8 cellular contexts compared by ENCODE assay signal in genomic region chr16:69123894-69124293, GRCh38. TPM values are rescaled to one million over a fixed set of nuclear protein-coding genes. Genes with fewer than 3 reads are reported as not detected.
DNase-seq lines count a peak whose midpoint lies in the region; ATAC-seq and TF ChIP-seq lines count a peak whose summit lies in the region.

No MANE protein-coding gene starts in this region.

- peak; percentile 69 for ATAC-seq in activated B cell treated with CpG ODN at 0.5 μM for 24 hours (ENCODE audit: low read depth)
- ATAC-seq in stimulated activated naive B cell treated with anti-CD40 and anti-IgM and Interleukin-4, amounts not matched to agents 10 μg/mL and 1 μg/mL and 100 μg/mL, for 72 hours (replicated peaks) = peak; percentile 59 to 71

- POLR2A ChIA-PET in activated B cell treated with CpG ODN at 0.5 μM for 24 hours (lab: Charles Lee) = interaction anchor here (0.7 to 1.0 kb wide), 4 partner anchors 11 to 524 kb away, joined by 3 to 6 read pairs (median 4); partner anchors contain the start of gene TANGO6

- H3K27me3 ChIP-seq in colonic mucosa = no peaks in the 10 kb centered on the region

- peak; percentile 67 for DNase-seq in activated gamma-delta T cell treated with Interleukin-2 at 50 U/mL for 16 hours
- DNase-seq in activated gamma-delta T cell (lab: John Stamatoyannopoulos, UW) = no peak
- DNase-seq in NCI-H2196 treated with DMSO at 0.1 percent for 48 hours (lab: John Stamatoyannopoulos, UW; ENCODE audit: unreplicated experiment) = peak; percentile 18
- no peak for DNase-seq in activated B cell treated with CpG ODN at 0.5 μM for 24 hours
- peak; percentile 70 for DNase-seq in colonic mucosa
- DNase-seq in lung microvascular endothelial cell (ENCODE audit: low read depth in 2 of 2) = peak; percentile 75 to 84
- DNase-seq in stimulated activated naive B cell treated with anti-CD40 and anti-IgM and Interleukin-4, amounts not matched to agents 10 μg/mL and 1 μg/mL and 100 μg/mL, for 72 hours = peak; percentile 44
- no peak for DNase-seq in D341Med (ENCODE audit: low spot score)

- no peak overlapping the region for H3K27ac Mint-ChIP-seq in activated B cell treated with CpG ODN at 0.5 μM for 24 hours
- H3K27ac Mint-ChIP-seq in stimulated activated naive B cell treated with anti-CD40 and anti-IgM and Interleukin-4, amounts not matched to agents 10 μg/mL and 1 μg/mL and 100 μg/mL, for 72 hours = no peak overlapping the region

- H3K9me3 ChIP-seq in colonic mucosa = no peaks in the 10 kb centered on the region

- H3K27me3 Mint-ChIP-seq in activated B cell treated with CpG ODN at 0.5 μM for 24 hours = no peaks in the 10 kb centered on the region
- no peaks in the 10 kb centered on the region for H3K27me3 Mint-ChIP-seq in stimulated activated naive B cell treated with anti-CD40 and anti-IgM and Interleukin-4, amounts not matched to agents 10 μg/mL and 1 μg/mL and 100 μg/mL, for 72 hours

- no peaks in the 10 kb centered on the region for H3K9me3 Mint-ChIP-seq in activated B cell treated with CpG ODN at 0.5 μM for 24 hours
- no peaks in the 10 kb centered on the region for H3K9me3 Mint-ChIP-seq in stimulated activated naive B cell treated with anti-CD40 and anti-IgM and Interleukin-4, amounts not matched to agents 10 μg/mL and 1 μg/mL and 100 μg/mL, for 72 hours

- H3K4me1 Mint-ChIP-seq in activated B cell treated with CpG ODN at 0.5 μM for 24 hours = peaks cover 13% of the 10 kb centered on the region
- H3K4me1 Mint-ChIP-seq in stimulated activated naive B cell treated with anti-CD40 and anti-IgM and Interleukin-4, amounts not matched to agents 10 μg/mL and 1 μg/mL and 100 μg/mL, for 72 hours = peaks cover 4 to 32% of the 10 kb centered on the region in 2 donors

- intact Hi-C loops in activated B cell treated with CpG ODN at 0.5 μM for 24 hours (cut with micrococcal nuclease) = loop anchor here (1.0 to 2.0 kb wide), 5 partner anchors 19 to 596 kb away; partner anchors contain the start of gene HAS3
- intact Hi-C loops in colonic mucosa (cut with DNase I) = loop anchor here (5.0 kb wide), 2 partner anchors 222 to 277 kb away; no protein-coding TSS in a partner anchor

- H3K36me3 Mint-ChIP-seq in activated B cell treated with CpG ODN at 0.5 μM for 24 hours (ENCODE audit: low read depth) = peaks cover 43% of the 10 kb centered on the region
- H3K36me3 Mint-ChIP-seq in stimulated activated naive B cell treated with anti-CD40 and anti-IgM and Interleukin-4, amounts not matched to agents 10 μg/mL and 1 μg/mL and 100 μg/mL, for 72 hours = peaks cover 11 to 25% of the 10 kb centered on the region in 2 donors

- TF ChIP-seq CTCF in activated B cell treated with CpG ODN at 0.5 μM for 24 hours (IDR thresholded peaks at IDR 0.05) (peak; percentile 26), colonic mucosa (IDR thresholded peaks at IDR 0.05) (peak; percentile 61)

- no peak overlapping the region for H3K4me3 Mint-ChIP-seq in activated B cell treated with CpG ODN at 0.5 μM for 24 hours
- no peak overlapping the region for H3K4me3 Mint-ChIP-seq in stimulated activated naive B cell treated with anti-CD40 and anti-IgM and Interleukin-4, amounts not matched to agents 10 μg/mL and 1 μg/mL and 100 μg/mL, for 72 hours

- CTCF ChIA-PET in activated B cell treated with CpG ODN at 0.5 μM for 24 hours (lab: Charles Lee) = interaction anchor here (0.6 to 3.5 kb wide), 14 partner anchors 9 to 1409 kb away, joined by 3 to 51 read pairs (median 4); no protein-coding TSS in a partner anchor

- no peaks in the 10 kb centered on the region for H3K4me1 ChIP-seq in colonic mucosa

- H3K36me3 ChIP-seq in colonic mucosa = peaks cover 4% of the 10 kb centered on the region

- no peak overlapping the region for H3K4me3 ChIP-seq in colonic mucosa

- no peak overlapping the region for H3K27ac ChIP-seq in colonic mucosa

- no peak overlapping the region for H3K9ac ChIP-seq in colonic mucosa (ENCODE audit: low read depth in 2 of 2, low read length in 2 of 2)

RNA-seq across cellular contexts. Expression of gene CHTF8, which starts 8.5 kb away (rescaled TPM):
- total RNA-seq in activated B cell treated with CpG ODN at 0.5 μM for 24 hours (134 and 143 TPM in 2 replicates), colonic mucosa (100 to 1,000 TPM in 1 of 2 donors, 10 to 100 TPM in 1; 82.9 to 143 TPM), lung microvascular endothelial cell (60.4 and 62.3 TPM in 2 replicates)

RNA-seq across cellular contexts. Expression of gene UTP4, which starts 8.6 kb away (rescaled TPM):
- total RNA-seq in activated B cell treated with CpG ODN at 0.5 μM for 24 hours (53.5 and 55.3 TPM in 2 replicates), colonic mucosa (10 to 100 TPM; 19.2 to 32.9 TPM), lung microvascular endothelial cell (11.1 and 11.7 TPM in 2 replicates)

RNA-seq across cellular contexts. Expression of gene HAS3, which starts 18.4 kb away (rescaled TPM):
- total RNA-seq in activated B cell treated with CpG ODN at 0.5 μM for 24 hours (0.71 and 0.82 TPM in 2 replicates), colonic mucosa (10 to 100 TPM in 1 of 2 donors, 1 to 10 TPM in 1; 5.1 to 19.9 TPM), lung microvascular endothelial cell (1.4 and 1.7 TPM in 2 replicates)

Comparison
In these comparisons a context has a peak if more than half of its experiments do, and no peak if none do; other contexts are left out.
1. DNase-seq: peak in activated gamma-delta T cell treated with Interleukin-2 at 50 U/mL for 16 hours (single experiment), NCI-H2196 treated with DMSO at 0.1 percent for 48 hours (single experiment), colonic mucosa (single experiment), lung microvascular endothelial cell (2 of 2) and stimulated activated naive B cell treated with anti-CD40 and anti-IgM and Interleukin-4, amounts not matched to agents 10 μg/mL and 1 μg/mL and 100 μg/mL, for 72 hours (single experiment); none in activated gamma-delta T cell (single experiment), activated B cell treated with CpG ODN at 0.5 μM for 24 hours (single experiment) and D341Med (single experiment).